In the genomic region with DNA sequence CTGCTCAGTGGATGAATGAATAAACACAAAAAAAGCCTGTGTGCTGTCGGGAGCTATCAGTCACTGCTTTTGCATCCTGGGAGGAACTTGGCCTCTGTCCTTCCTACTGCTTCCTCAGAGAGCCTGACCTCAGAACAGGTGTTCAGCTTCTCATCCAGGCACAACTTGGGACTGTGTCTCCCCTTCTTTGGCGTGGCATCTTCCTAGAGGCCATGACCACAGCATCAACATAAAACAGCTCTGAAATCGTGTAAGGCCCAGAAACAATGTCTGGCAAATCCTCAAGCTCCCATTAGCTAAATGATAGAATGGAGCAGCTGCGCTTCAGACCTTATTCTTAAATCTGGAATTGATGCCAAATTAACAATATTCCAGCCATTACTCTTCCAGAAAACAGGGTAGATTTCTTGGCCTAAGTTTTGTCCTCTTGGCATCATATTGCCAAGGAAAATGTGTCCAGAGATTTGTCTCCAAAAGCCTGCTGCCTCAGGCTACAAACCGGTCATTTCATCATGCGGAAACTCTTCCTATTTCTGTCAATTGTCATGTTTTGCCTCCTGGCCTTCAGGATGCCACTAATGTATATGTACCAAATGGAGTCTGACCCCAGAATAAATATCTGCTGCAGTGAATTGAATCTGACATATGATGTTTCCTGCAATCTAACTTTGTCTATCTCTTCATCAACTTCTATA, we compare ENCODE assay signal across 14 cellular contexts. TPM values are rescaled to one million over a fixed set of nuclear protein-coding genes. Genes with fewer than 3 reads are reported as not detected.
DNase-seq lines count a peak whose midpoint lies in the region; FAIRE-seq and TF ChIP-seq lines count a peak whose summit lies in the region.
"Had no signal": no experiment of that assay in that cellular context is flagged by ENCODE, and none has a peak within 500 bp of the region (broad histone marks: within the 10 kb centered on the region; RNA-seq: fewer than 3 reads in every experiment).

No MANE protein-coding gene starts in this region.

- intact Hi-C loops in transverse colon (cut with DNase I; ENCODE audit: low total_unique reads) = no loop called here

- TF ChIP-seq CTCF in astrocyte of the spinal cord (IDR thresholded peaks at IDR 0.05; ENCODE audit: low read depth, low read length) (no peak), keratinocyte (optimal IDR thresholded peaks at IDR 0.05 in 1 of 3, IDR thresholded peaks at IDR 0.05 in 1 of 3, conservative IDR thresholded peaks at IDR 0.05 in 1 of 3; ENCODE audit: extremely low read depth in 1 of 3, insufficient read depth in 2 of 3, low read length in 3 of 3) (no peak), transverse colon (IDR thresholded peaks at IDR 0.05) (no peak)

- H3K36me3 ChIP-seq in keratinocyte (ENCODE audit: control insufficient read depth in 2 of 2, extremely low read depth in 1 of 2, insufficient read depth in 2 of 2, low read length in 2 of 2) = no peaks in the 10 kb centered on the region
- no peaks in the 10 kb centered on the region for H3K36me3 ChIP-seq in transverse colon

- dilution Hi-C loops in keratinocyte (cut with MboI; ENCODE audit: extremely low pct_ligation_motif_present, low sequenced_read_pairs) = no loop called here

- in situ Hi-C loops in astrocyte of the spinal cord (cut with HindIII; ENCODE audit: low sequenced_read_pairs) (no loop called here), transverse colon (cut with MboI; ENCODE audit: low pct_ligation_motif_present in 1 of 4, low pct_unique_long_range_greater_than_20kb in 1 of 4, low sequenced_read_pairs in 3 of 4) (no loop called here)

- H3K27me3 ChIP-seq in keratinocyte (ENCODE audit: control insufficient read depth, extremely low read depth, insufficient read depth, low read length) (no peaks in the 10 kb centered on the region), transverse colon (no peaks in the 10 kb centered on the region)

- H3K9ac ChIP-seq in keratinocyte (ENCODE audit: control insufficient read depth, extremely low read depth, insufficient read depth, low read length) = no peak overlapping the region

- H2AFZ ChIP-seq in keratinocyte (ENCODE audit: control insufficient read depth, low read length) = peak overlapping the region; percentile 35

- H3K27ac ChIP-seq in keratinocyte (ENCODE audit: control insufficient read depth, insufficient read depth, low read length) = peak overlapping the region; percentile 98
- H3K27ac ChIP-seq in transverse colon = peak overlapping the region in 3 of 4 donors; percentile 15 to 36 (median 23)

- WGBS in transverse colon (ENCODE audit: low coverage in 1 of 2), 2 donors = 57 to 82% methylated on average over 3 to 6 of the region's 6 CpGs

- H3K9me3 ChIP-seq in keratinocyte (ENCODE audit: control insufficient read depth, low read depth, low read length) (no peaks in the 10 kb centered on the region), transverse colon (no peaks in the 10 kb centered on the region)

- H3K4me2 ChIP-seq in keratinocyte (ENCODE audit: control insufficient read depth, extremely low read depth, insufficient read depth, low read depth, low read length) = no peak overlapping the region

- TF ChIP-seq EP300 in transverse colon (IDR thresholded peaks at IDR 0.05; ENCODE audit: low read depth) = no peak

- TF ChIP-seq POLR2A in transverse colon (IDR thresholded peaks at IDR 0.05) = no peak

- H3K79me2 ChIP-seq in keratinocyte (ENCODE audit: control insufficient read depth, insufficient read depth, low read length) = no peaks in the 10 kb centered on the region

- H3K4me1 ChIP-seq in keratinocyte (ENCODE audit: control insufficient read depth, extremely low read depth, insufficient read depth, low read length) = peaks cover 25% of the 10 kb centered on the region
- H3K4me1 ChIP-seq in transverse colon = peaks cover 0 to 31% (median 3%) of the 10 kb centered on the region in 4 donors

- H4K20me1 ChIP-seq in keratinocyte (ENCODE audit: control insufficient read depth, extremely low read depth, insufficient read depth, low read length) = no peaks in the 10 kb centered on the region

- peak; percentile 30 for DNase-seq in M059J (ENCODE audit: low read depth)
- peak; percentile 46 for DNase-seq in astrocyte of the spinal cord (ENCODE audit: low read depth, low spot score)
- no peak for DNase-seq in keratinocyte (ENCODE audit: low read depth, low spot score)
- DNase-seq in transverse colon = no peak
- DNase-seq in DMS 273 treated with DMSO at 0.1 percent for 48 hours (lab: John Stamatoyannopoulos, UW) = no peak
- DNase-seq in RKO (ENCODE audit: low spot score) = no peak
- no peak for DNase-seq in stimulated activated CD4-positive, alpha-beta T cell treated with anti-CD3 and anti-CD28 coated beads, Interleukin-4, amount 100 ng/mL, for 24 hours
- DNase-seq: activated naive CD4-positive, alpha-beta T cell treated with anti-CD3 and anti-CD28 coated beads, Interleukin-2, amount 10 ng/mL, durations not matched to agents 7 days and 5 days; CD8-positive, alpha-beta T cell; NCI-H1417 treated with DMSO at 0.1 percent for 48 hours; NCI-H69; right cardiac atrium had no signal

- peak; percentile 71 for FAIRE-seq in keratinocyte (lab: Jason Lieb, UNC)
- FAIRE-seq: islet of Langerhans had no signal

- H3K9me1 ChIP-seq in keratinocyte (ENCODE audit: control insufficient read depth, extremely low read depth, insufficient read depth, low read length) = peaks cover 5% of the 10 kb centered on the region

- H3K4me3 ChIP-seq in astrocyte of the spinal cord (ENCODE audit: low read depth, low read length) (no peak overlapping the region), keratinocyte (ENCODE audit: control insufficient read depth in 2 of 3, extremely low read depth in 1 of 3, insufficient read depth in 2 of 3, low read depth in 1 of 3, low read length in 3 of 3) (no peak overlapping the region), transverse colon (no peak overlapping the region)
- H3K4me3 ChIP-seq: coronary artery had no signal

RNA-seq across cellular contexts. Expression of a gene that starts 53.2 kb away (rescaled TPM):
- 13.8 and 15.7 TPM in 2 replicates for total RNA-seq in M059J (2014; rRNA removed; shearing (Covaris generic))
- polyA plus RNA-seq in keratinocyte = 1.3 to 4.2 TPM (median 4.0 TPM) in 3 replicates
- polyA plus RNA-seq in keratinocyte (2011; ENCODE audit: low read depth) = 20.7 TPM
- 2.2 and 3.5 TPM in 2 replicates for polyA plus RNA-seq in keratinocyte (2011; cell fraction: cytosol; rRNA removed)
- polyA plus RNA-seq in keratinocyte (2011; cell fraction: nucleus; rRNA removed) = 2.2 and 3.0 TPM in 2 replicates
- 4.1 and 11.9 TPM in 2 replicates for polyA plus RNA-seq in keratinocyte (2012; ENCODE audit: low replicate concordance)
- 1.9 to 7.5 TPM (median 7.0 TPM) in 3 replicates for polyA minus RNA-seq in keratinocyte
- 4.8 TPM for polyA minus RNA-seq in keratinocyte (2011; cell fraction: cytosol; rRNA and poly(A)+ RNA removed)
- 3.5 and 4.1 TPM in 2 replicates for polyA minus RNA-seq in keratinocyte (2011; cell fraction: nucleus; rRNA and poly(A)+ RNA removed)
- 1 to 10 TPM; 1.2 to 6.0 (median 3.5) TPM for total RNA-seq in transverse colon

Comparison
In these comparisons a context has a peak if more than half of its experiments do, and no peak if none do; other contexts are left out.
1. DNase-seq: peak in M059J (single experiment) and astrocyte of the spinal cord (single experiment); none in keratinocyte (single experiment), transverse colon (single experiment), DMS 273 treated with DMSO at 0.1 percent for 48 hours (single experiment), RKO (single experiment) and stimulated activated CD4-positive, alpha-beta T cell treated with anti-CD3 and anti-CD28 coated beads, Interleukin-4, amount 100 ng/mL, for 24 hours (single experiment).